Comparison of ENCODE assay signal across 20 cellular contexts in the genomic region with DNA sequence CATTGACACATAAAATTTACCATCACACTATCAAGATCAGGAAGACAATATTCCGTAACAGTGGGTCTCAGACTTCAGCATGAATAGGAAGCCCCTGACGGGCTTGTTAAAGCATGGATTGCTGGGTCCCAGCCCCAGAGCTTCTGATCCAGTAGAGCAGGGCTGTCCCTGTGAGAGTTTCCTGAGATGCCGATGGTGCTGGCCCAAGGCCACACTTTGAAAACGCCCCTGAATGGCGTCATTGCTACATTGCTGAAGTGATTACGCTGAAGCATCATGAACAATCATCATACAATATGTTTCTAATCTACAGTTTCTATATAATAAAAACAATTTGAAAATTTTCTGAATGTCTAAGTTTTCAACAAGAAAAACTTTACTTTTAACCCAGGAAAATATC. TPM values are rescaled to one million over a fixed set of nuclear protein-coding genes. Genes with fewer than 3 reads are reported as not detected.
"Had no signal": no experiment of that assay in that cellular context is flagged by ENCODE, and none has a peak within 500 bp of the region (broad histone marks: within the 10 kb centered on the region; RNA-seq: fewer than 3 reads in every experiment).

No MANE protein-coding gene starts in this region.

- H3K4me3 Mint-ChIP-seq: activated CD4-positive, alpha-beta T cell treated with anti-CD3 and anti-CD28 coated beads, Interleukin-2, amount 10 ng/mL, durations not matched to agents 7 days and 5 days; activated CD8-positive, alpha-beta T cell treated with anti-CD3 and anti-CD28 coated beads, Interleukin-2, amount 10 ng/mL, durations not matched to agents 7 days and 5 days; activated T-cell treated with anti-CD3 and anti-CD28 coated beads, Interleukin-2, amount 50 U/mL, for 24 hours; effector memory CD8-positive, alpha-beta T cell; nephron had no signal

- H3K4me1 Mint-ChIP-seq: activated CD4-positive, alpha-beta T cell treated with anti-CD3 and anti-CD28 coated beads, Interleukin-2, amount 10 ng/mL, durations not matched to agents 7 days and 5 days had no signal

- ATAC-seq: activated CD8-positive, alpha-beta T cell treated with anti-CD3 and anti-CD28 coated beads, Interleukin-2, amount 10 ng/mL, durations not matched to agents 7 days and 5 days; effector memory CD8-positive, alpha-beta T cell had no signal

- H3K27ac Mint-ChIP-seq: activated CD4-positive, alpha-beta T cell treated with anti-CD3 and anti-CD28 coated beads, Interleukin-2, amount 10 ng/mL, durations not matched to agents 7 days and 5 days; activated CD8-positive, alpha-beta T cell treated with anti-CD3 and anti-CD28 coated beads, Interleukin-2, amount 10 ng/mL, durations not matched to agents 7 days and 5 days; activated T-cell treated with anti-CD3 and anti-CD28 coated beads, Interleukin-2, amount 50 U/mL, for 24 hours; effector memory CD8-positive, alpha-beta T cell; nephron had no signal

- H3K9me3 Mint-ChIP-seq: activated CD4-positive, alpha-beta T cell treated with anti-CD3 and anti-CD28 coated beads, Interleukin-2, amount 10 ng/mL, durations not matched to agents 7 days and 5 days; activated T-cell treated with anti-CD3 and anti-CD28 coated beads, Interleukin-2, amount 50 U/mL, for 24 hours; effector memory CD8-positive, alpha-beta T cell had no signal

- DNase-seq: activated CD4-positive, alpha-beta T cell treated with anti-CD3 and anti-CD28 coated beads, Interleukin-2, amount 10 ng/mL, durations not matched to agents 7 days and 5 days; activated CD8-positive, alpha-beta T cell treated with anti-CD3 and anti-CD28 coated beads, Interleukin-2, amount 10 ng/mL, durations not matched to agents 7 days and 5 days; activated effector memory CD4-positive, alpha-beta T cell treated with Interleukin-2 at 50 U/mL for 16 hours; activated naive CD4-positive, alpha-beta T cell treated with anti-CD3 and anti-CD28 coated beads, Interleukin-2, amount 50 U/mL, for 16 hours; activated T-cell treated with anti-CD3 and anti-CD28 coated beads, Interleukin-2, amount 50 U/mL, for 24 hours; effector memory CD8-positive, alpha-beta T cell; mammary epithelial cell; midbrain; stimulated activated CD4-positive, alpha-beta T cell treated with anti-CD3 and anti-CD28 coated beads, Interleukin-12 subunit alpha, Interleukin-12 subunit beta, amount 100 ng/mL, for 4 hours; stimulated activated CD4-positive, alpha-beta T cell treated with anti-CD3 and anti-CD28 coated beads, Interleukin-1b, Interleukin-23, amount 100 ng/mL, for 48 hours; stimulated activated CD8-positive, alpha-beta memory T cell treated with anti-CD3 and anti-CD28 coated beads, Interleukin-4, amount 100 ng/mL, for 48 hours; stimulated activated naive CD4-positive, alpha-beta T cell; T1000 had no signal

- H3K4me3 ChIP-seq: cardiac muscle cell, tibial nerve had no signal

- H3K9me3 ChIP-seq: tibial nerve had no signal

- H3K36me3 ChIP-seq: cardiac muscle cell, tibial nerve had no signal

- H3K27ac ChIP-seq: cardiac muscle cell, epithelial cell of prostate, tibial nerve had no signal

- H3K27me3 ChIP-seq: cardiac muscle cell, tibial nerve had no signal

RNA-seq across cellular contexts. Expression of a gene that starts 38.0 kb away (rescaled TPM):
- total RNA-seq: activated CD4-positive, alpha-beta T cell treated with anti-CD3 and anti-CD28 coated beads, Interleukin-2, amount 10 ng/mL, durations not matched to agents 7 days and 5 days; activated CD8-positive, alpha-beta T cell treated with anti-CD3 and anti-CD28 coated beads, Interleukin-2, amount 10 ng/mL, durations not matched to agents 7 days and 5 days; dermis microvascular lymphatic vessel endothelial cell; fibroblast of lung; mammary epithelial cell; T-helper 1 cell treated with Interleukin-12 subunit alpha and Interleukin-12 subunit beta and Interleukin-4 antibody, amounts not matched to agents 30 ng/mL and 1 ng/mL, for 36 hours had no signal
- polyA plus RNA-seq: fibroblast of lung, mammary epithelial cell had no signal
